13 cellular contexts compared by ENCODE assay signal in the genomic region with DNA sequence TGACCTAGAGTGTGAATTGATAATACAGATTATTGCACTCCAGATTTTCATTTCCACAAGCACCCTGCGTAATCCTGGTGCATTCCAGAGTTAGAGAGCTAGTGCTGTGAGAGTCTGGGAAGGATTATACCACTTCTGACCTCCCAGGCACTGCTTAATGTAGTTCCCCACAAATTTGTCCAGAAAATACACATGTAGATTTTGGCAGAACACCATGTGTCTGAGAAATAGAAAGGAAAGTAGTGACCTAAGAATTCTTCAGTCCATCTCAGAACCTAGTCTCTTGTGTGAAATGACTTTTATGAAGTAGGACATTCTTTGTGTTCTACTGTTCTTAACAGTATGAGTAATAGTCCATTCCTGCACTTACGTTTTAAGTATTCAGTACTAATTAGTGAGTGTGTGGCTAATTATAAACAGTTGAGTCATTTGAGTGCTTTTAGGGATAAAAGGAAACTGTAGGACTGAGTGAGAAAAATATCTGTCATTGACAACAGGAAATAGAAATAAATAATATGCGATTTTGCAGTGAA. TPM values are rescaled to one million over a fixed set of nuclear protein-coding genes. Genes with fewer than 3 reads are reported as not detected.
DNase-seq lines count a peak whose midpoint lies in the region; ATAC-seq and TF ChIP-seq lines count a peak whose summit lies in the region.
"Had no signal": no experiment of that assay in that cellular context is flagged by ENCODE, and none has a peak within 500 bp of the region (broad histone marks: within the 10 kb centered on the region; RNA-seq: fewer than 3 reads in every experiment).

No MANE protein-coding gene starts in this region.

- H3K36me3 Mint-ChIP-seq in glutamatergic neuron (ENCODE audit: unreplicated experiment), result peaks cover 9% of the 10 kb centered on the region

- TF ChIP-seq CTCF in left ventricle myocardium inferior (IDR thresholded peaks at IDR 0.05; ENCODE audit: borderline replicate concordance) (no peak), coronary artery (IDR thresholded peaks at IDR 0.05) (no peak), left lung (IDR thresholded peaks at IDR 0.05) (no peak), upper lobe of right lung (IDR thresholded peaks at IDR 0.05) (no peak), glutamatergic neuron (IDR thresholded peaks at IDR 0.05; ENCODE audit: partially characterized antibody, unreplicated experiment) (no peak)

- intact Hi-C loops in Right ventricle myocardium inferior (cut with DNase I) (no loop called here), left ventricle myocardium inferior (cut with micrococcal nuclease) (no loop called here), left lung (cut with DNase I) (no loop called here), upper lobe of right lung (cut with DNase I) (no loop called here)

- H3K27me3 ChIP-seq in left ventricle myocardium inferior (ENCODE audit: low read depth) (no peaks in the 10 kb centered on the region), left lung (no peaks in the 10 kb centered on the region), upper lobe of right lung (no peaks in the 10 kb centered on the region)

- H3K9me3 Mint-ChIP-seq in glutamatergic neuron (ENCODE audit: unreplicated experiment), result no peaks in the 10 kb centered on the region

- H3K4me1 ChIP-seq in left ventricle myocardium inferior (peaks cover 24% of the 10 kb centered on the region), left lung (no peaks in the 10 kb centered on the region), upper lobe of right lung (peaks cover 5% of the 10 kb centered on the region)

- H3K27ac ChIP-seq in left ventricle myocardium inferior (replicated peaks) (no peak overlapping the region), coronary artery (peak overlapping the region; percentile 28 to 68), left lung (peak overlapping the region; percentile 29 to 41), upper lobe of right lung (peak overlapping the region; percentile 31)

- H3K4me3 ChIP-seq in left ventricle myocardium inferior (no peak overlapping the region), coronary artery (peak overlapping the region; percentile 3), left lung (no peak overlapping the region), upper lobe of right lung (no peak overlapping the region)

- H3K4me3 Mint-ChIP-seq in glutamatergic neuron (ENCODE audit: unreplicated experiment), result no peak overlapping the region
- H3K4me3 Mint-ChIP-seq: activated naive CD8-positive, alpha-beta T cell had no signal

- H3K36me3 ChIP-seq in left ventricle myocardium inferior (no peaks in the 10 kb centered on the region), left lung (no peaks in the 10 kb centered on the region), upper lobe of right lung (no peaks in the 10 kb centered on the region)

- H3K9me3 ChIP-seq in left ventricle myocardium inferior (replicated peaks) (peaks cover 6% of the 10 kb centered on the region), left lung (peaks cover 0 to 9% of the 10 kb centered on the region in 2 donors), upper lobe of right lung (no peaks in the 10 kb centered on the region)

- H3K27me3 Mint-ChIP-seq in glutamatergic neuron (ENCODE audit: unreplicated experiment), result no peaks in the 10 kb centered on the region
- H3K27me3 Mint-ChIP-seq: activated naive CD8-positive, alpha-beta T cell had no signal

- ATAC-seq in Right ventricle myocardium inferior, result peak; percentile 70
- peak; percentile 90 for ATAC-seq in left lung
- peak; percentile 84 for ATAC-seq in upper lobe of right lung

- H3K4me1 Mint-ChIP-seq in glutamatergic neuron (ENCODE audit: low read depth, unreplicated experiment), result no peaks in the 10 kb centered on the region

- DNase-seq in Right ventricle myocardium inferior (ENCODE audit: missing footprints) (no peak), left ventricle myocardium inferior (no peak), coronary artery (ENCODE audit: low spot score) (no peak), left lung (no peak), upper lobe of right lung (no peak), NCI-H1930 (lab: John Stamatoyannopoulos, UW) (no peak), glutamatergic neuron (no peak), SW 1271 (lab: John Stamatoyannopoulos, UW) (no peak)
- DNase-seq: ACHN, hippocampal formation, NCI-H1436, nucleus accumbens had no signal

- no peak overlapping the region for H3K27ac Mint-ChIP-seq in glutamatergic neuron (ENCODE audit: unreplicated experiment)
- H3K27ac Mint-ChIP-seq: activated naive CD8-positive, alpha-beta T cell had no signal

RNA-seq across cellular contexts. Expression of gene PTPDC1, which starts 27.8 kb away (rescaled TPM):
- total RNA-seq in Right ventricle myocardium inferior (8.5 TPM), left ventricle myocardium inferior (7.9 TPM), left lung (10 to 100 TPM in 1 of 2 donors, 1 to 10 TPM in 1; 9.2 to 10.3 TPM), upper lobe of right lung (10.0 TPM), glutamatergic neuron (ENCODE audit: unreplicated experiment) (9.7 TPM)
